10 cellular contexts compared by ENCODE assay signal in the genomic region with DNA sequence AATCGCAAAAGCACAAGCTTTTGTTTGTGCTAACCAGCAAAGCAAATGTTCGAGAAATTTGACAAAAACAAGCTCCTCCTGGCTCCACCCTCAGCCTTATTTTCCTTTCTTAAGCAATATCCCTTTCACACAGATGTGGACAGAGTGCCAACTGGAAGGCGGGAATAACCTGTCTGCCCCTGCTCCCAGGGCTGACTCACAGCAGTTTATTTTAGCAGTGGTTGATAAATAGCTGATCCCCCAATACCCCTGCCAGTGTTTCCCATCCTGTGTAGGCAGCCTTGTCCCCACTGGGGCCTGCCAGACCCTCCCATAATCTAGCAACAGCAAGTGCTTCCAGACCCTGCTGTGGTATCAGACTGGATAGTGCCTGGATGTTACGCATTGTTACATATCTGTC. TPM values are rescaled to one million over a fixed set of nuclear protein-coding genes. Genes with fewer than 3 reads are reported as not detected.
DNase-seq lines count a peak whose midpoint lies in the region; ATAC-seq and TF ChIP-seq lines count a peak whose summit lies in the region.
"Had no signal": no experiment of that assay in that cellular context is flagged by ENCODE, and none has a peak within 500 bp of the region (broad histone marks: within the 10 kb centered on the region; RNA-seq: fewer than 3 reads in every experiment).

No MANE protein-coding gene starts in this region.

- no peak for ATAC-seq in GM18907 (IDR thresholded peaks at IDR 0.05; ENCODE audit: unreplicated experiment)

- no peaks in the 10 kb centered on the region for H3K36me3 ChIP-seq in right atrium auricular region

- H3K9me3 ChIP-seq in right atrium auricular region: no peaks in the 10 kb centered on the region

- DNase-seq in ELR (ENCODE audit: low read depth): peak; percentile 76
- DNase-seq in astrocyte of the hippocampus (ENCODE audit: low read depth, low spot score): peak; percentile 78
- DNase-seq in right atrium auricular region (ENCODE audit: low spot score): peak; percentile 87
- DNase-seq in retinal pigment epithelial cell (ENCODE audit: low read depth): peak; percentile 79
- no peak for DNase-seq in COLO668 (lab: John Stamatoyannopoulos, UW; ENCODE audit: unreplicated experiment)
- DNase-seq in OCI-M2 (lab: John Stamatoyannopoulos, UW; ENCODE audit: unreplicated experiment): no peak
- DNase-seq in occipital lobe (lab: John Stamatoyannopoulos, UW): no peak
- DNase-seq: DMS53, SHP77 had no signal

- TF ChIP-seq CTCF in right atrium auricular region (IDR thresholded peaks at IDR 0.05) (no peak), retinal pigment epithelial cell (conservative IDR thresholded peaks at IDR 0.05; ENCODE audit: low read depth, low read length) (no peak)

- H3K4me3 ChIP-seq in right atrium auricular region (no peak overlapping the region), retinal pigment epithelial cell (ENCODE audit: low read length) (no peak overlapping the region)

- peaks cover 0 to 59% of the 10 kb centered on the region in 2 donors for H3K4me1 ChIP-seq in right atrium auricular region

- H3K27ac ChIP-seq in right atrium auricular region: peak overlapping the region; percentile 57 to 80

- H3K27me3 ChIP-seq in right atrium auricular region: no peaks in the 10 kb centered on the region

RNA-seq across cellular contexts. Expression of a gene that starts 53.5 kb away (rescaled TPM):
- 10 to 100 TPM; 55.9 to 58.1 TPM for total RNA-seq in right atrium auricular region
- 5.6 TPM for total RNA-seq in occipital lobe

Comparison
In these comparisons a context has a peak if more than half of its experiments do, and no peak if none do; other contexts are left out.
1. DNase-seq: peak in ELR (single experiment), astrocyte of the hippocampus (single experiment), right atrium auricular region (single experiment) and retinal pigment epithelial cell (single experiment); none in COLO668 (single experiment), OCI-M2 (single experiment) and occipital lobe (single experiment).